1 cellular context compared by ENCODE assay signal in genomic region chr16:87558682-87559081, GRCh38.
A peak's percentile ranks its signal among the peaks of the same experiment; 100 is the strongest.
TF ChIP-seq lines count a peak whose summit lies in the region.

No MANE protein-coding gene starts in this region.

TF ChIP-seq in HepG2, 621 proteins besides CTCF, POLR2A, EP300 and RAD21:
- no peak for TF ChIP-seq ZNF569 (CRISPR knock-in tag; IDR thresholded peaks at IDR 0.05; ENCODE audit: borderline replicate concordance)
- TF ChIP-seq PHB2 (IDR thresholded peaks at IDR 0.05; ENCODE audit: partially characterized antibody) = peak; percentile 11
